12 cellular contexts compared by ENCODE assay signal in genomic region chr7:155562976-155563375, GRCh38. TPM values are rescaled to one million over a fixed set of nuclear protein-coding genes. Genes with fewer than 3 reads are reported as not detected.
"Had no signal": no experiment of that assay in that cellular context is flagged by ENCODE, and none has a peak within 500 bp of the region (broad histone marks: within the 10 kb centered on the region; RNA-seq: fewer than 3 reads in every experiment).

No MANE protein-coding gene starts in this region.

RNA-seq across cellular contexts. Expression of gene CNPY1, which starts 16.6 kb away (rescaled TPM):
- total RNA-seq: subcutaneous adipose tissue, suprapubic skin, thoracic aorta, thyroid gland, transverse colon, upper lobe of left lung, upper lobe of right lung, ureter, uterus, vagina had no signal
- polyA plus RNA-seq: stomach, urinary bladder had no signal
